8 cellular contexts compared by ENCODE assay signal in genomic region chr3:153221748-153222162, GRCh38. TPM values are rescaled to one million over a fixed set of nuclear protein-coding genes. Genes with fewer than 3 reads are reported as not detected.
A peak's percentile ranks its signal among the peaks of the same experiment; 100 is the strongest.
DNase-seq lines count a peak whose midpoint lies in the region; ATAC-seq and TF ChIP-seq lines count a peak whose summit lies in the region.

No MANE protein-coding gene starts in this region.

- H3K9me3 Mint-ChIP-seq in WTC11: no peaks in the 10 kb centered on the region

- H3K9me3 ChIP-seq in lower lobe of right lung: no peaks in the 10 kb centered on the region

- H3K36me3 ChIP-seq in lower lobe of right lung: no peaks in the 10 kb centered on the region

- H3K27me3 ChIP-seq in lower lobe of right lung (ENCODE audit: low read depth): no peaks in the 10 kb centered on the region

- ATAC-seq in GM19455 (IDR thresholded peaks at IDR 0.05; ENCODE audit: unreplicated experiment): peak; percentile 98
- ATAC-seq in WTC11: peak; percentile 65
- ATAC-seq in lower lobe of right lung: peak; percentile 95 to 97

- H3K4me1 Mint-ChIP-seq in WTC11: peaks cover 29% of the 10 kb centered on the region

- peak overlapping the region; percentile 10; the same call in 1 of the 2 replicates for H3K27ac Mint-ChIP-seq in WTC11

- H3K4me3 ChIP-seq in cardiac fibroblast (replicated peaks in 1 of 2; ENCODE audit: low read depth in 2 of 2, low read length in 2 of 2) (no peak overlapping the region), lower lobe of right lung (peak overlapping the region; percentile 9)

- H3K27me3 Mint-ChIP-seq in WTC11 (ENCODE audit: low read depth): no peaks in the 10 kb centered on the region

- peak overlapping the region; percentile 80 for H3K27ac ChIP-seq in lower lobe of right lung

- H3K4me3 Mint-ChIP-seq in WTC11: no peak overlapping the region

- DNase-seq in AG08395 (ENCODE audit: low spot score): peak; percentile 91
- DNase-seq in HK-2 (ENCODE audit: unreplicated experiment): peak; percentile 75
- no peak for DNase-seq in WTC11 (ENCODE audit: low spot score)
- peak; percentile 98 for DNase-seq in cardiac fibroblast (ENCODE audit: low read depth in 2 of 2)
- peak; percentile 60 for DNase-seq in lower lobe of right lung
- DNase-seq in stimulated activated CD8-positive, alpha-beta memory T cell treated with anti-CD3 and anti-CD28 coated beads, Interleukin-15, amount 100 ng/mL, for 24 hours (ENCODE audit: low read depth): peak; percentile 21
- DNase-seq in NCI-H446 (lab: John Stamatoyannopoulos, UW): no peak

- POLR2A ChIA-PET in WTC11 (lab: Charles Lee): no interaction called here

- no peaks in the 10 kb centered on the region for H3K36me3 Mint-ChIP-seq in WTC11

- TF ChIP-seq CTCF in WTC11 (IDR thresholded peaks at IDR 0.05): no peak
- no peak for TF ChIP-seq CTCF in cardiac fibroblast (IDR thresholded peaks at IDR 0.05; ENCODE audit: low read depth, low read length)
- TF ChIP-seq CTCF in lower lobe of right lung (IDR thresholded peaks at IDR 0.05): no peak

- intact Hi-C loops in lower lobe of right lung (cut with DNase I): no loop called here

- CTCF ChIA-PET in WTC11 (lab: Charles Lee): no interaction called here

- peaks cover 18% of the 10 kb centered on the region for H3K4me1 ChIP-seq in lower lobe of right lung

TF ChIP-seq in WTC11, 78 proteins besides CTCF, POLR2A, EP300 and RAD21:
- TF ChIP-seq PRRX2 (CRISPR knock-in tag; IDR thresholded peaks at IDR 0.05) (no peak), ATF2 (CRISPR knock-in tag; IDR thresholded peaks at IDR 0.05; ENCODE audit: borderline replicate concordance, low read depth) (no peak), ZNF425 (CRISPR knock-in tag; conservative IDR thresholded peaks at IDR 0.05) (no peak), MLX (CRISPR knock-in tag; IDR thresholded peaks at IDR 0.05) (no peak), ZMAT4 (CRISPR knock-in tag; IDR thresholded peaks at IDR 0.05) (no peak), GTF2I (CRISPR knock-in tag; conservative IDR thresholded peaks at IDR 0.05) (no peak)
TF ChIP-seq in WTC11: peak in this region for 0.

RNA-seq across cellular contexts. Expression of gene RAP2B, which starts 59.7 kb away (rescaled TPM):
- total RNA-seq in WTC11 (2021): 21.8 to 25.6 TPM (median 22.6 TPM) in 3 replicates
- 19.1 TPM for total RNA-seq in lower lobe of right lung

Comparison
In these comparisons a context has a peak if more than half of its experiments do, and no peak if none do; other contexts are left out.
1. DNase-seq: peak in AG08395 (single experiment), HK-2 (single experiment), cardiac fibroblast (2 of 2), lower lobe of right lung (single experiment) and stimulated activated CD8-positive, alpha-beta memory T cell treated with anti-CD3 and anti-CD28 coated beads, Interleukin-15, amount 100 ng/mL, for 24 hours (single experiment); none in WTC11 (single experiment) and NCI-H446 (0 of 2).
2. Peak in every context shown above with its lines, with median percentiles within 50 percentile points of each other: ATAC-seq.